Comparison of ENCODE assay signal across 17 cellular contexts in genomic region chr12:132359971-132360370, GRCh38. TPM values are rescaled to one million over a fixed set of nuclear protein-coding genes. Genes with fewer than 3 reads are reported as not detected.
"Had no signal": no experiment of that assay in that cellular context is flagged by ENCODE, and none has a peak within 500 bp of the region (broad histone marks: within the 10 kb centered on the region; RNA-seq: fewer than 3 reads in every experiment).

No MANE protein-coding gene starts in this region.

- H3K36me3 ChIP-seq: neutrophil, transverse colon had no signal

- H3K4me3 ChIP-seq: lung, transverse colon had no signal

- H3K79me2 ChIP-seq: parathyroid adenoma had no signal

- DNase-seq: activated CD4-positive, CD25-positive, alpha-beta regulatory T cell treated with anti-CD3 and anti-CD28 coated beads, Interleukin-2, amount 50 U/mL, for 72 hours; activated naive CD4-positive, alpha-beta T cell; hippocampal formation; stimulated activated CD4-positive, alpha-beta T cell treated with anti-CD3 and anti-CD28 coated beads, Interleukin-4, amount 100 ng/mL, for 1 hour; stimulated activated naive CD4-positive, alpha-beta T cell treated with Interleukin-2 at 50 U/mL for 16 hours; substantia nigra; T-helper 9 cell; transverse colon had no signal

- H3K27ac ChIP-seq: neutrophil, parathyroid adenoma, transverse colon had no signal

- H3K9ac ChIP-seq: parathyroid adenoma had no signal

- FAIRE-seq: colon, endometrium had no signal

- H2AFZ ChIP-seq: parathyroid adenoma had no signal

- H3K9me3 ChIP-seq: neutrophil, transverse colon had no signal

RNA-seq across cellular contexts. Expression of gene GALNT9, which starts 30.6 kb away (rescaled TPM):
- total RNA-seq: activated CD8-positive, alpha-beta memory T cell treated with anti-CD3 and anti-CD28 coated beads for 36 hours; cardiac septum; SK-MEL-5 had no signal
- polyA plus RNA-seq: esophagus had no signal
